In the genomic region with DNA sequence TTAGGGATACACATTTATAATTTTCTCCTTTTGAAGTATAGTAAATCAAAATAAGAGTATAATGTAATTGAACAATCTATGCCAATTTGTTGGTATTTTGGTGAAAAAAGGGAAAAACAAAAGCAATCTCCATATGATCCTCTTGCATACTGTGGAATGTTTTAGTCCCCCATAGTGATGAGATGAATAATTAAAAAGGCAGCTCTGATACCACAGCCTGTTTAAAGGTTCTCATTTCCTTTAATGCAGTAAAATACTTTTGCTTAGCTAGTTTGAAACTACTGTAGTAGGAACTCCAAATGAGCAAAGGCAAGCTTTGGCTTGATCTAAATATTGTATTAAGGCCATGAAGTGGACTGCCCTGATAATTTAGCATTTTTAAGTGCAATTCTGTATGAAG, we compare ENCODE assay signal across 19 cellular contexts.
"Had no signal": no experiment of that assay in that cellular context is flagged by ENCODE, and none has a peak within 500 bp of the region (broad histone marks: within the 10 kb centered on the region; RNA-seq: fewer than 3 reads in every experiment).

No MANE protein-coding gene starts in this region.

- DNase-seq: activated CD4-positive, alpha-beta T cell treated with anti-CD3 and anti-CD28 coated beads for 4 hours; activated CD8-positive, alpha-beta T cell treated with anti-CD3 and anti-CD28 coated beads for 36 hours; activated gamma-delta T cell treated with Interleukin-2 at 50 U/mL for 16 hours; activated naive CD8-positive, alpha-beta T cell treated with anti-CD3 and anti-CD28 coated beads, Interleukin-2, amount 50 U/mL, for 24 hours; activated T-cell treated with anti-CD3 and anti-CD28 coated beads, Interleukin-2, amount 50 U/mL, for 48 hours; glutamatergic neuron; hypothalamus; nephron progenitor cell; occipital lobe; stimulated activated CD4-positive, alpha-beta T cell treated with anti-CD3 and anti-CD28 coated beads, Interleukin-4, amount 100 ng/mL, for 4 hours; stimulated activated CD8-positive, alpha-beta memory T cell treated with anti-CD3 and anti-CD28 coated beads, Interleukin-4, amount 100 ng/mL, for 48 hours; stimulated activated naive CD4-positive, alpha-beta T cell treated with Interleukin-2 at 50 U/mL for 16 hours; substantia nigra; T-helper 2 cell; transverse colon had no signal

- H3K36me3 ChIP-seq: cardiac muscle cell, right atrium auricular region, transverse colon had no signal

- H3K9me3 ChIP-seq: right atrium auricular region, transverse colon had no signal

- ATAC-seq: activated CD8-positive, alpha-beta T cell treated with anti-CD3 and anti-CD28 coated beads for 36 hours; activated naive CD8-positive, alpha-beta T cell treated with anti-CD3 and anti-CD28 coated beads, Interleukin-2, amount 50 U/mL, for 24 hours; WTC11 had no signal

- H3K27ac ChIP-seq: cardiac muscle cell, right atrium auricular region, skin epidermis, transverse colon had no signal

- H3K4me1 ChIP-seq: right atrium auricular region had no signal

- H3K4me3 ChIP-seq: cardiac muscle cell, right atrium auricular region, skin epidermis, transverse colon had no signal

- H3K27me3 ChIP-seq: cardiac muscle cell, right atrium auricular region, transverse colon had no signal
